Comparison of ENCODE assay signal across 9 cellular contexts in the genomic region with DNA sequence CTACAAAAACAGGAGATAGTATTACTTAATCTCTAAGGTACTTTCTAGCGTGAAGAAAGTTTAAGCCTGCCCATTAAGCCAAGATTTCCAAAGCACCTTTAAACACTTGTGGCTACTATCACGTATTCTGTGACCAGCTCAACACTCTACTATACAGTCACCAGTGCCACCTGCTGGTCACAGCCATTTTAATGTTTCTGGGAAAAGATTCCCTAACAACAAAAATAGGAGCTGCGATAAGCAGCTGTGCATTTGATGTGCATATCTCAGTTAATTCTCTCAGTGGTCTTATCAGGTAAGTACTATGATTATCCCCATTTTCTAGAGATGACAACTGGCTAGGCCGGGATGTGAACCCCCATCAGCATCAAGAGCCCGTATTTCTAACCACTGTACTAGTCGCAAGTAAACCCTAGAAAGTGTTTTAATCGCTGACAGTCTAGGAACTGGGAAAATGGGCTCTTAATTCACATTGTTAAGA. TPM values are rescaled to one million over a fixed set of nuclear protein-coding genes. Genes with fewer than 3 reads are reported as not detected.
DNase-seq lines count a peak whose midpoint lies in the region; ATAC-seq and TF ChIP-seq lines count a peak whose summit lies in the region.
"Had no signal": no experiment of that assay in that cellular context is flagged by ENCODE, and none has a peak within 500 bp of the region (broad histone marks: within the 10 kb centered on the region; RNA-seq: fewer than 3 reads in every experiment).

No MANE protein-coding gene starts in this region.

- peaks cover 11% of the 10 kb centered on the region for H3K36me3 ChIP-seq in osteoblast (ENCODE audit: insufficient read depth, low read length)

- CTCF ChIA-PET in Calu3 (lab: Charles Lee), result interaction anchor here (1.1 to 1.3 kb wide), 7 partner anchors 10 to 360 kb away, joined by 3 to 9 read pairs (median 6); a partner anchor contains a TSS

- no peaks in the 10 kb centered on the region for H3K9me3 Mint-ChIP-seq in Calu3 (ENCODE audit: low read depth, unreplicated experiment)
- H3K9me3 Mint-ChIP-seq in glutamatergic neuron (ENCODE audit: unreplicated experiment), result peaks cover 1% of the 10 kb centered on the region

- H3K27ac ChIP-seq in osteoblast (ENCODE audit: low read depth, low read length), result no peak overlapping the region

- no TSS peak for BruUV-seq in Calu3 (replicated peaks; lab: Mats Ljungman, UMichigan)

- ATAC-seq in HG03460 (IDR thresholded peaks at IDR 0.05; ENCODE audit: unreplicated experiment) (no peak), HG02610 (IDR thresholded peaks at IDR 0.05; ENCODE audit: unreplicated experiment) (no peak)

- H3K4me2 ChIP-seq in osteoblast (ENCODE audit: insufficient read depth, low read length), result peak overlapping the region; percentile 71

- H3K4me3 Mint-ChIP-seq in Calu3 (ENCODE audit: low read depth, unreplicated experiment), result no peak overlapping the region
- peak overlapping the region; percentile 92 for H3K4me3 Mint-ChIP-seq in glutamatergic neuron (ENCODE audit: unreplicated experiment)

- H3K79me2 ChIP-seq in osteoblast (ENCODE audit: insufficient read depth, low read length), result no peaks in the 10 kb centered on the region

- H3K4me1 Mint-ChIP-seq in Calu3 (ENCODE audit: low read depth, unreplicated experiment) (no peaks in the 10 kb centered on the region), glutamatergic neuron (ENCODE audit: low read depth, unreplicated experiment) (no peaks in the 10 kb centered on the region)

- DNase-seq in Calu3 (peak; percentile 47), HuH-7 (ENCODE audit: low spot score) (peak; percentile 63), SHP77 (lab: John Stamatoyannopoulos, UW) (peak; percentile 53 to 58), glutamatergic neuron (peak; percentile 75), osteoblast (ENCODE audit: insufficient read length, low spot score, missing footprints) (peak; percentile 82)
- DNase-seq in activated naive CD8-positive, alpha-beta T cell treated with anti-CD3 and anti-CD28 coated beads, Interleukin-2, amount 50 U/mL, for 16 hours (ENCODE audit: low read depth, low spot score), result peak; percentile 39

- TF ChIP-seq CTCF in Calu3 (IDR thresholded peaks at IDR 0.05; ENCODE audit: unreplicated experiment), result no peak
- peak; percentile 71 for TF ChIP-seq CTCF in glutamatergic neuron (IDR thresholded peaks at IDR 0.05; ENCODE audit: partially characterized antibody, unreplicated experiment)
- TF ChIP-seq CTCF in osteoblast (IDR thresholded peaks at IDR 0.05; ENCODE audit: extremely low read depth, low read depth, low read length), result peak; percentile 80

- no peaks in the 10 kb centered on the region for H3K9me3 ChIP-seq in osteoblast (ENCODE audit: low read depth, low read length)

- peaks cover 26% of the 10 kb centered on the region for H3K4me1 ChIP-seq in osteoblast (ENCODE audit: insufficient read depth, low read length)

- H3K36me3 Mint-ChIP-seq in Calu3 (ENCODE audit: insufficient read depth, unreplicated experiment) (no peaks in the 10 kb centered on the region), glutamatergic neuron (ENCODE audit: unreplicated experiment) (no peaks in the 10 kb centered on the region)

- intact Hi-C loops in Calu3 (cut with micrococcal nuclease; ENCODE audit: unreplicated experiment), result loop anchor here (10.0 kb wide), 2 partner anchors 184 to 214 kb away; a partner anchor contains a TSS

- no peak overlapping the region for H3K27ac Mint-ChIP-seq in Calu3 (ENCODE audit: unreplicated experiment)
- H3K27ac Mint-ChIP-seq in glutamatergic neuron (ENCODE audit: unreplicated experiment), result no peak overlapping the region

- H3K27me3 ChIP-seq in osteoblast (ENCODE audit: insufficient read depth, low read length), result no peaks in the 10 kb centered on the region

- no peaks in the 10 kb centered on the region for H3K27me3 Mint-ChIP-seq in Calu3 (ENCODE audit: unreplicated experiment)
- H3K27me3 Mint-ChIP-seq in glutamatergic neuron (ENCODE audit: unreplicated experiment), result peaks cover 2% of the 10 kb centered on the region

- H2AFZ ChIP-seq in osteoblast (ENCODE audit: low read length), result peak overlapping the region; percentile 57

- peak overlapping the region; percentile 69 for H3K4me3 ChIP-seq in osteoblast (ENCODE audit: insufficient read depth, low read length)

- no peaks in the 10 kb centered on the region for H4K20me1 ChIP-seq in osteoblast (ENCODE audit: insufficient read depth, low read length)

RNA-seq across cellular contexts. Expression of a gene that starts 0.9 kb away (rescaled TPM):
- total RNA-seq in Calu3 (2022) (6.5 and 6.7 TPM in 2 replicates), glutamatergic neuron (ENCODE audit: unreplicated experiment) (22.3 TPM), osteoblast (5.3 and 5.4 TPM in 2 replicates)

RNA-seq across cellular contexts. Expression of a gene that starts 10.9 kb away (rescaled TPM):
- 123 and 128 TPM in 2 replicates for total RNA-seq in Calu3 (2022)
- total RNA-seq in glutamatergic neuron (ENCODE audit: unreplicated experiment), result 284 TPM
- total RNA-seq in osteoblast, result 89.3 and 102 TPM in 2 replicates

RNA-seq across cellular contexts. Expression of a gene that starts 16.9 kb away (rescaled TPM):
- 35.8 and 36.3 TPM in 2 replicates for total RNA-seq in Calu3 (2022)
- total RNA-seq in glutamatergic neuron (ENCODE audit: unreplicated experiment), result 49.6 TPM
- 12.7 and 15.2 TPM in 2 replicates for total RNA-seq in osteoblast

RNA-seq across cellular contexts. Expression of a gene that starts 56.0 kb away (rescaled TPM):
- total RNA-seq in Calu3 (2022), result 0.17 TPM in 1 of 2 replicates, not detected in the other
- total RNA-seq in glutamatergic neuron (ENCODE audit: unreplicated experiment), result not detected
- not detected in 2 replicates for total RNA-seq in osteoblast
- total RNA-seq: activated CD8-positive, alpha-beta memory T cell treated with anti-CD3 and anti-CD28 coated beads for 36 hours had no signal
